19 cellular contexts compared by ENCODE assay signal in genomic region chr2:219724628-219725027, GRCh38.
A peak's percentile ranks its signal among the peaks of the same experiment; 100 is the strongest.
DNase-seq lines count a peak whose midpoint lies in the region; ATAC-seq, FAIRE-seq and TF ChIP-seq lines count a peak whose summit lies in the region.
"Had no signal": no experiment of that assay in that cellular context is flagged by ENCODE, and none has a peak within 500 bp of the region (broad histone marks: within the 10 kb centered on the region; RNA-seq: fewer than 3 reads in every experiment).

No MANE protein-coding gene starts in this region.

- no peak for FAIRE-seq in bronchial epithelial cell (lab: Jason Lieb, UNC)

- DNase-seq in Right ventricle myocardium superior (no peak), right cardiac atrium (no peak), bronchial epithelial cell (ENCODE audit: low read depth) (peak; percentile 47), iris pigment epithelial cell (ENCODE audit: low read depth) (peak; percentile 90), HFFc6 (no peak)
- DNase-seq in stimulated activated CD4-positive, alpha-beta T cell treated with anti-CD3 and anti-CD28 coated beads, Interleukin-1b, Interleukin-23, amount 100 ng/mL, for 48 hours = no peak
- DNase-seq in activated naive CD4-positive, alpha-beta T cell treated with anti-CD3 and anti-CD28 coated beads for 36 hours = no peak
- DNase-seq: activated naive CD8-positive, alpha-beta T cell treated with anti-CD3 and anti-CD28 coated beads, Interleukin-2, amount 50 U/mL, for 24 hours; caudate nucleus; CD4-positive, alpha-beta memory T cell; DMS53; NCI-H1092 treated with DMSO at 0.1 percent for 48 hours; NCI-H510A; SHP77 had no signal

- H3K9me3 Mint-ChIP-seq in activated naive CD4-positive, alpha-beta T cell treated with anti-CD3 and anti-CD28 coated beads for 36 hours = no peaks in the 10 kb centered on the region
- H3K9me3 Mint-ChIP-seq in HFFc6 = no peaks in the 10 kb centered on the region
- H3K9me3 Mint-ChIP-seq: activated naive CD8-positive, alpha-beta T cell treated with anti-CD3 and anti-CD28 coated beads, Interleukin-2, amount 50 U/mL, for 24 hours; activated T-helper 17 cell treated with anti-CD3 and anti-CD28 coated beads, Interleukin-2, amount 50 U/mL, for 72 hours; CD4-positive, alpha-beta memory T cell; stimulated activated effector memory CD8-positive, alpha-beta T cell treated with anti-CD3 and anti-CD28 coated beads, Interleukin-12 subunit alpha, Interleukin-12 subunit beta, amount 100 ng/mL, for 72 hours had no signal

- ATAC-seq in Right ventricle myocardium superior (ENCODE audit: poor library complexity) (peak; percentile 33), right cardiac atrium (no peak), HG03432 (IDR thresholded peaks at IDR 0.05; ENCODE audit: unreplicated experiment) (no peak)
- ATAC-seq: activated CD4-positive, CD25-positive, alpha-beta regulatory T cell treated with anti-CD3 and anti-CD28 coated beads, Interleukin-2, amount 50 U/mL, for 24 hours; activated naive CD8-positive, alpha-beta T cell treated with anti-CD3 and anti-CD28 coated beads, Interleukin-2, amount 50 U/mL, for 24 hours; activated T-helper 17 cell treated with anti-CD3 and anti-CD28 coated beads, Interleukin-2, amount 50 U/mL, for 72 hours; stimulated activated effector memory CD8-positive, alpha-beta T cell treated with anti-CD3 and anti-CD28 coated beads, Interleukin-12 subunit alpha, Interleukin-12 subunit beta, amount 100 ng/mL, for 72 hours had no signal

- H3K27me3 Mint-ChIP-seq in activated naive CD4-positive, alpha-beta T cell treated with anti-CD3 and anti-CD28 coated beads for 36 hours (ENCODE audit: low read depth) = peaks cover 11% of the 10 kb centered on the region
- H3K27me3 Mint-ChIP-seq in HFFc6 (ENCODE audit: insufficient read depth) = peaks cover 3% of the 10 kb centered on the region

- H3K4me1 Mint-ChIP-seq in activated naive CD4-positive, alpha-beta T cell treated with anti-CD3 and anti-CD28 coated beads for 36 hours (ENCODE audit: low read depth) = no peaks in the 10 kb centered on the region
- peaks cover 32% of the 10 kb centered on the region for H3K4me1 Mint-ChIP-seq in HFFc6 (ENCODE audit: low read depth)
- H3K4me1 Mint-ChIP-seq: activated naive CD8-positive, alpha-beta T cell treated with anti-CD3 and anti-CD28 coated beads, Interleukin-2, amount 50 U/mL, for 24 hours; activated T-helper 17 cell treated with anti-CD3 and anti-CD28 coated beads, Interleukin-2, amount 50 U/mL, for 72 hours; CD4-positive, alpha-beta memory T cell; stimulated activated effector memory CD8-positive, alpha-beta T cell treated with anti-CD3 and anti-CD28 coated beads, Interleukin-12 subunit alpha, Interleukin-12 subunit beta, amount 100 ng/mL, for 72 hours had no signal

- no peaks in the 10 kb centered on the region for H3K36me3 Mint-ChIP-seq in activated naive CD4-positive, alpha-beta T cell treated with anti-CD3 and anti-CD28 coated beads for 36 hours (ENCODE audit: low read depth)
- no peaks in the 10 kb centered on the region for H3K36me3 Mint-ChIP-seq in HFFc6 (ENCODE audit: low read depth)
- H3K36me3 Mint-ChIP-seq: CD4-positive, alpha-beta memory T cell; stimulated activated effector memory CD8-positive, alpha-beta T cell treated with anti-CD3 and anti-CD28 coated beads, Interleukin-12 subunit alpha, Interleukin-12 subunit beta, amount 100 ng/mL, for 72 hours had no signal

- H3K27me3 ChIP-seq in right cardiac atrium (ENCODE audit: control insufficient read depth, insufficient read depth) (no peaks in the 10 kb centered on the region), bronchial epithelial cell (ENCODE audit: control insufficient read depth, insufficient read depth, low read length) (no peaks in the 10 kb centered on the region)

- WGBS in right cardiac atrium = 51% methylated on average over 1 of the region's 1 CpG

- no peak overlapping the region for H3K4me3 Mint-ChIP-seq in activated naive CD4-positive, alpha-beta T cell treated with anti-CD3 and anti-CD28 coated beads for 36 hours
- H3K4me3 Mint-ChIP-seq in HFFc6 = no peak overlapping the region
- H3K4me3 Mint-ChIP-seq: activated naive CD8-positive, alpha-beta T cell treated with anti-CD3 and anti-CD28 coated beads, Interleukin-2, amount 50 U/mL, for 24 hours; activated T-helper 17 cell treated with anti-CD3 and anti-CD28 coated beads, Interleukin-2, amount 50 U/mL, for 72 hours; CD4-positive, alpha-beta memory T cell; stimulated activated effector memory CD8-positive, alpha-beta T cell treated with anti-CD3 and anti-CD28 coated beads, Interleukin-12 subunit alpha, Interleukin-12 subunit beta, amount 100 ng/mL, for 72 hours had no signal

- intact Hi-C loops in Right ventricle myocardium superior (cut with DNase I) (no loop called here), right cardiac atrium (cut with DNase I) (no loop called here)
- intact Hi-C loops in activated naive CD4-positive, alpha-beta T cell treated with anti-CD3 and anti-CD28 coated beads for 36 hours (cut with micrococcal nuclease) = no loop called here

- no peak overlapping the region for H3K27ac Mint-ChIP-seq in activated naive CD4-positive, alpha-beta T cell treated with anti-CD3 and anti-CD28 coated beads for 36 hours
- no peak overlapping the region for H3K27ac Mint-ChIP-seq in HFFc6
- H3K27ac Mint-ChIP-seq: activated naive CD8-positive, alpha-beta T cell treated with anti-CD3 and anti-CD28 coated beads, Interleukin-2, amount 50 U/mL, for 24 hours; activated T-helper 17 cell treated with anti-CD3 and anti-CD28 coated beads, Interleukin-2, amount 50 U/mL, for 72 hours; CD4-positive, alpha-beta memory T cell; stimulated activated effector memory CD8-positive, alpha-beta T cell treated with anti-CD3 and anti-CD28 coated beads, Interleukin-12 subunit alpha, Interleukin-12 subunit beta, amount 100 ng/mL, for 72 hours had no signal

- H3K4me1 ChIP-seq in right cardiac atrium (ENCODE audit: control insufficient read depth, insufficient read depth, low read length) = peaks cover 2% of the 10 kb centered on the region

- no peak for TF ChIP-seq CTCF in bronchial epithelial cell (IDR thresholded peaks at IDR 0.05; ENCODE audit: insufficient read depth, low read length, severe bottlenecking)
- no peak for TF ChIP-seq CTCF in HFFc6 (IDR thresholded peaks at IDR 0.05)

- CTCF ChIA-PET in activated naive CD4-positive, alpha-beta T cell treated with anti-CD3 and anti-CD28 coated beads for 36 hours (lab: Charles Lee) = no interaction called here

- H3K9me3 ChIP-seq in right cardiac atrium (ENCODE audit: control insufficient read depth, low read length) = no peaks in the 10 kb centered on the region
- H3K9me3 ChIP-seq: thoracic aorta had no signal

- H3K4me3 ChIP-seq in right cardiac atrium (ENCODE audit: low read length) (no peak overlapping the region), bronchial epithelial cell (ENCODE audit: low read depth, low read length) (no peak overlapping the region)
- H3K4me3 ChIP-seq: thoracic aorta had no signal

- no peak overlapping the region for H3K27ac ChIP-seq in right cardiac atrium (ENCODE audit: low read length)
- H3K27ac ChIP-seq: thoracic aorta had no signal

- H3K36me3 ChIP-seq in bronchial epithelial cell (ENCODE audit: control insufficient read depth, insufficient read depth, low read length) = no peaks in the 10 kb centered on the region
- H3K36me3 ChIP-seq: thoracic aorta had no signal

Comparison
In these comparisons a context has a peak if more than half of its experiments do, and no peak if none do; other contexts are left out.
1. DNase-seq: peak in bronchial epithelial cell (single experiment) and iris pigment epithelial cell (single experiment); none in Right ventricle myocardium superior (single experiment), right cardiac atrium (0 of 3), stimulated activated CD4-positive, alpha-beta T cell treated with anti-CD3 and anti-CD28 coated beads, Interleukin-1b, Interleukin-23, amount 100 ng/mL, for 48 hours (single experiment), activated naive CD4-positive, alpha-beta T cell treated with anti-CD3 and anti-CD28 coated beads for 36 hours (single experiment) and HFFc6 (single experiment).